ENCODE assay signal across 1 cellular context in the genomic region with DNA sequence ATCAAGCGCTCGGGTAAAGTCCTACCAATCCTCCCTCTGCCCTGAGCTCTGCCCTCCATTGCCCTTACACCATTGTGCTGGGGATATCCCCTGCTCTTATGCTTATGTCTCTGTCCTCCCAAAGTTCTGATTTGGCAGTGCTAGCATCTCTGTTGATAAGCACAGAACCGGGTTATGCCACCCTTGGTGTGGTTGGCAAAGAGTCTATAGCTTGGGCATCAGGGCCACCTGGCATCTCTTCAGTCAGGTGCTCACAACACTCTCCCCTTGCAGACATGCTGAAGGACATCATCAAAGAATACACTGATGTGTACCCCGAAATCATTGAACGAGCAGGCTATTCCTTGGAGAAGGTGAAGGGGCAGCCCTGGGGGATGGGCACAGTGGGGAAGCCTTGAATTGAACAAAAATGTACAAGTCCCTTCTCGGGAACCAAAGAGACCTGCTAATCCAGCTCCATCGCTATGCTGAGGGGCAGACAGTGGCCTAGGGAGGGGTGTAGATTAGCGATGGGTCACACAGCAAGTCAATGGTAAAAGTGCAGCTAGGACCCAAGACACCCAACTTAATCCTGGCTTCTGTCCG.
TF ChIP-seq lines count a peak whose summit lies in the region.

No MANE protein-coding gene starts in this region.

TF ChIP-seq in endothelial cell of umbilical vein, 7 proteins besides CTCF, POLR2A, EP300 and RAD21:
- TF ChIP-seq FOS (IDR thresholded peaks at IDR 0.05; ENCODE audit: borderline replicate concordance, insufficient read depth, low read length) (no peak), EZH2 (IDR thresholded peaks at IDR 0.05; ENCODE audit: borderline replicate concordance, low read depth, low read length, severe bottlenecking) (no peak), POLR2AphosphoS5 (IDR thresholded peaks at IDR 0.05; ENCODE audit: insufficient read depth, low read depth, low read length) (no peak), GATA2 (IDR thresholded peaks at IDR 0.05; ENCODE audit: insufficient read depth, insufficient read length, low read depth, low read length) (no peak), JUN (IDR thresholded peaks at IDR 0.05; ENCODE audit: borderline replicate concordance, insufficient read depth, insufficient read length, low read depth) (no peak), MYC (IDR thresholded peaks at IDR 0.05; ENCODE audit: low read depth, low read length) (no peak)
- TF ChIP-seq, protein P1, sequence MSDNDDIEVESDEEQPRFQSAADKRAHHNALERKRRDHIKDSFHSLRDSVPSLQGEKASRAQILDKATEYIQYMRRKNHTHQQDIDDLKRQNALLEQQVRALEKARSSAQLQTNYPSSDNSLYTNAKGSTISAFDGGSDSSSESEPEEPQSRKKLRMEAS (IDR thresholded peaks at IDR 0.05; ENCODE audit: insufficient read depth, insufficient read length), result no peak
